19 cellular contexts compared by ENCODE assay signal in genomic region chr9:133887540-133888047, GRCh38.
DNase-seq lines count a peak whose midpoint lies in the region; ATAC-seq, FAIRE-seq and TF ChIP-seq lines count a peak whose summit lies in the region.
"Had no signal": no experiment of that assay in that cellular context is flagged by ENCODE, and none has a peak within 500 bp of the region (broad histone marks: within the 10 kb centered on the region; RNA-seq: fewer than 3 reads in every experiment).

No MANE protein-coding gene starts in this region.

- peaks cover 10% of the 10 kb centered on the region for H3K79me1 ChIP-seq in H1 (ENCODE audit: low read depth, low read length)

- H4K91ac ChIP-seq in H1 (replicated peaks; ENCODE audit: insufficient read length, low read length) = peak overlapping the region; percentile 89

- DNase-seq in COLO668 (lab: John Stamatoyannopoulos, UW; ENCODE audit: unreplicated experiment) (peak; percentile 47), H1 (ENCODE audit: low read depth in 1 of 2, low spot score in 2 of 2) (peak in 1 of 2 experiments; percentile 49), epidermal melanocyte (ENCODE audit: insufficient read length, low spot score) (no peak)
- no peak for DNase-seq in activated CD4-positive, alpha-beta T cell treated with anti-CD3 and anti-CD28 coated beads, Interleukin-2, amount 10 ng/mL, durations not matched to agents 7 days and 5 days
- DNase-seq: activated CD8-positive, alpha-beta T cell treated with anti-CD3 and anti-CD28 coated beads for 36 hours; activated naive CD4-positive, alpha-beta T cell treated with anti-CD3 and anti-CD28 coated beads, Interleukin-2, amount 10 ng/mL, durations not matched to agents 7 days and 5 days; activated T-cell treated with anti-CD3 and anti-CD28 coated beads, Interleukin-2, amount 50 U/mL, for 4 hours; CD4-positive, alpha-beta T cell; colonic mucosa; left cardiac atrium; midbrain; OCI-M1; T-helper 2 cell had no signal

- H3K79me2 ChIP-seq in H1 (ENCODE audit: control insufficient read depth in 1 of 2, insufficient read depth in 2 of 2, low read length in 2 of 2) (peaks cover 0 to 49% of the 10 kb centered on the region in 2 experiments; a peak in 2 of 4 replicates), neural cell (replicated peaks; ENCODE audit: insufficient read depth, low read length) (no peaks in the 10 kb centered on the region)

- no peaks in the 10 kb centered on the region for H3K27me3 Mint-ChIP-seq in activated CD4-positive, alpha-beta T cell treated with anti-CD3 and anti-CD28 coated beads, Interleukin-2, amount 10 ng/mL, durations not matched to agents 7 days and 5 days
- H3K27me3 Mint-ChIP-seq: activated CD8-positive, alpha-beta T cell treated with anti-CD3 and anti-CD28 coated beads for 36 hours; activated naive CD4-positive, alpha-beta T cell treated with anti-CD3 and anti-CD28 coated beads, Interleukin-2, amount 10 ng/mL, durations not matched to agents 7 days and 5 days; CD4-positive, alpha-beta T cell had no signal

- no peaks in the 10 kb centered on the region for H3K36me3 Mint-ChIP-seq in activated CD4-positive, alpha-beta T cell treated with anti-CD3 and anti-CD28 coated beads, Interleukin-2, amount 10 ng/mL, durations not matched to agents 7 days and 5 days (ENCODE audit: low read depth)
- H3K36me3 Mint-ChIP-seq: activated naive CD4-positive, alpha-beta T cell treated with anti-CD3 and anti-CD28 coated beads, Interleukin-2, amount 10 ng/mL, durations not matched to agents 7 days and 5 days had no signal

- H3K14ac ChIP-seq in H1 (ENCODE audit: insufficient read length) = no peak overlapping the region

- peak overlapping the region; percentile 60 for H3K18ac ChIP-seq in H1 (ENCODE audit: extremely low read depth, low read length)

- peak overlapping the region; percentile 32 for H3K56ac ChIP-seq in H1 (replicated peaks; ENCODE audit: insufficient read length, low read depth, low read length)

- WGBS in HUES64 = 66% methylated on average over 17 of the region's 18 CpGs
- WGBS in H1 (ENCODE audit: extremely low coverage in 1 of 2, insufficient coverage in 1 of 2, insufficient read length in 1 of 2, insufficient replicate concordance in 2 of 2, low coverage in 1 of 2, low lambda C conversion rate in 2 of 2, missing lambda C conversion rate in 1 of 2), 2 experiments = 79% methylated on average over 5 of the region's 18 CpGs; no CpG with 5 or more reads in 1 of the 2 experiments

- H3K4me1 ChIP-seq in HUES64 (ENCODE audit: insufficient read depth, low read length) (peaks cover 37% of the 10 kb centered on the region), H1 (replicated peaks in 1 of 4; ENCODE audit: control insufficient read depth in 3 of 4, insufficient read depth in 4 of 4, low read length in 3 of 4) (peaks cover 0 to 48% (median 28%) of the 10 kb centered on the region in 4 experiments; a peak in 6 of 7 replicates)
- H3K4me1 ChIP-seq: colonic mucosa had no signal

- no peak for TF ChIP-seq RAD21 in H1 (IDR thresholded peaks at IDR 0.05 in 1 of 2, conservative IDR thresholded peaks at IDR 0.05 in 1 of 2; ENCODE audit: low read depth in 2 of 2, low read length in 2 of 2)
- TF ChIP-seq RAD21 in neural cell (conservative IDR thresholded peaks at IDR 0.05) = no peak

- H3F3A ChIP-seq in neural cell (ENCODE audit: insufficient read depth, low read length, poor library complexity, severe bottlenecking) = no peaks in the 10 kb centered on the region

- H3K27me3 ChIP-seq in HUES64 (ENCODE audit: insufficient read depth, low read length) = no peaks in the 10 kb centered on the region
- H3K27me3 ChIP-seq in H1 (replicated peaks in 1 of 4; ENCODE audit: control insufficient read depth in 3 of 4, extremely low read depth in 1 of 4, insufficient read depth in 3 of 4, low read length in 3 of 4) = no peaks in the 10 kb centered on the region
- H3K27me3 ChIP-seq in neural cell (ENCODE audit: insufficient read depth, low read depth, low read length) = no peaks in the 10 kb centered on the region
- H3K27me3 ChIP-seq: colonic mucosa, SJSA1 had no signal

- H3K36me3 ChIP-seq in HUES64 (ENCODE audit: insufficient read depth, low read length) (no peaks in the 10 kb centered on the region), H1 (ENCODE audit: control insufficient read depth in 2 of 4, insufficient read depth in 4 of 4, low read length in 3 of 4) (no peaks in the 10 kb centered on the region), neural cell (ENCODE audit: insufficient read depth, low read length) (no peaks in the 10 kb centered on the region)
- H3K36me3 ChIP-seq: colonic mucosa had no signal

- H2BK15ac ChIP-seq in H1 (ENCODE audit: low read length) = no peak overlapping the region

- POLR2A ChIA-PET in H1 (lab: Charles Lee; ENCODE audit: partially characterized antibody) = no interaction called here
- POLR2A ChIA-PET in activated CD4-positive, alpha-beta T cell treated with anti-CD3 and anti-CD28 coated beads, Interleukin-2, amount 10 ng/mL, durations not matched to agents 7 days and 5 days (lab: Charles Lee) = no interaction called here

- no peaks in the 10 kb centered on the region for H3K9me3 Mint-ChIP-seq in activated CD4-positive, alpha-beta T cell treated with anti-CD3 and anti-CD28 coated beads, Interleukin-2, amount 10 ng/mL, durations not matched to agents 7 days and 5 days
- H3K9me3 Mint-ChIP-seq: activated CD8-positive, alpha-beta T cell treated with anti-CD3 and anti-CD28 coated beads for 36 hours; activated naive CD4-positive, alpha-beta T cell treated with anti-CD3 and anti-CD28 coated beads, Interleukin-2, amount 10 ng/mL, durations not matched to agents 7 days and 5 days; activated T-cell treated with anti-CD3 and anti-CD28 coated beads, Interleukin-2, amount 50 U/mL, for 4 hours; CD4-positive, alpha-beta T cell; nephron had no signal

- TF ChIP-seq CTCF in H1 (IDR thresholded peaks at IDR 0.05; ENCODE audit: control extremely low read depth in 1 of 3, insufficient read depth in 1 of 3, low read depth in 1 of 3, low read length in 3 of 3) = no peak
- no peak for TF ChIP-seq CTCF in neural cell (IDR thresholded peaks at IDR 0.05; ENCODE audit: poor library complexity, severe bottlenecking)

- H3K9ac ChIP-seq in HUES64 (ENCODE audit: low read depth, low read length) (peak overlapping the region; percentile 42; the same call in 1 of the 2 replicates), H1 (replicated peaks in 1 of 4; ENCODE audit: extremely low read depth in 1 of 4, low read depth in 3 of 4, low read length in 3 of 4) (peak overlapping the region in 1 of 4 experiments; percentile 10; a peak in 2 of 7 replicates), neural cell (ENCODE audit: low read length) (no peak overlapping the region)

- TF ChIP-seq EP300 in H1 (IDR thresholded peaks at IDR 0.05; ENCODE audit: borderline replicate concordance in 1 of 2, low read depth in 2 of 2, low read length in 2 of 2) = no peak
- no peak for TF ChIP-seq EP300 in neural cell (conservative IDR thresholded peaks at IDR 0.05; ENCODE audit: poor library complexity, severe bottlenecking)

- H3K4me2 ChIP-seq in H1 (ENCODE audit: insufficient read depth in 1 of 2, low read depth in 2 of 2, low read length in 2 of 2) (peak overlapping the region in 1 of 2 experiments; percentile 27; a peak in 1 of 4 replicates), neural cell (ENCODE audit: low read length) (no peak overlapping the region)

- H3K9me3 ChIP-seq in HUES64 (ENCODE audit: insufficient read depth, low read depth, low read length) (no peaks in the 10 kb centered on the region), H1 (ENCODE audit: insufficient read depth in 2 of 2, low read depth in 1 of 2, low read length in 1 of 2) (no peaks in the 10 kb centered on the region), neural cell (ENCODE audit: low read length) (no peaks in the 10 kb centered on the region)
- H3K9me3 ChIP-seq: colonic mucosa, SJSA1 had no signal

- H4K5ac ChIP-seq in H1 (ENCODE audit: insufficient read length, low read depth, low read length) = no peak overlapping the region

- 0 out of 2 replicates have a peak overlapping the region, but pooled peaks have one; percentile 65 for H2AK5ac ChIP-seq in H1 (ENCODE audit: low read depth, low read length)

- H4K20me1 ChIP-seq in H1 (replicated peaks in 1 of 2; ENCODE audit: control insufficient read depth in 1 of 2, insufficient read depth in 2 of 2, low read length in 2 of 2) (peaks cover 4 to 6% of the 10 kb centered on the region in 2 experiments), neural cell (ENCODE audit: insufficient read depth) (no peaks in the 10 kb centered on the region)

- no peak for FAIRE-seq in H1 (lab: Jason Lieb, UNC)

- H2BK20ac ChIP-seq in H1 (ENCODE audit: low read length) = peak overlapping the region; percentile 95; the same call in 1 of the 2 replicates

- H3K4me3 ChIP-seq in HUES64 (ENCODE audit: low read length) = no peak overlapping the region
- no peak overlapping the region for H3K4me3 ChIP-seq in H1 (ENCODE audit: extremely low read depth in 1 of 4, insufficient read depth in 2 of 4, low read depth in 3 of 4, low read length in 4 of 4)
- H3K4me3 ChIP-seq in neural cell (ENCODE audit: low read length) = peak overlapping the region; percentile 57
- H3K4me3 ChIP-seq: colonic mucosa, SJSA1 had no signal

- peak overlapping the region; percentile 41; the same call in 1 of the 2 replicates for H3K27ac ChIP-seq in HUES64 (ENCODE audit: low read depth, low read length)
- H3K27ac ChIP-seq in H1 (ENCODE audit: low read depth, low read length) = peak overlapping the region; percentile 43; the same call in 1 of the 2 replicates
- peak overlapping the region; percentile 85 for H3K27ac ChIP-seq in neural cell (ENCODE audit: low read length)
- H3K27ac ChIP-seq: colonic mucosa, SJSA1 had no signal

- no peak overlapping the region for H3K23ac ChIP-seq in H1 (ENCODE audit: insufficient read length)

- no peaks in the 10 kb centered on the region for H3K4me1 Mint-ChIP-seq in activated CD4-positive, alpha-beta T cell treated with anti-CD3 and anti-CD28 coated beads, Interleukin-2, amount 10 ng/mL, durations not matched to agents 7 days and 5 days
- H3K4me1 Mint-ChIP-seq: activated naive CD4-positive, alpha-beta T cell treated with anti-CD3 and anti-CD28 coated beads, Interleukin-2, amount 10 ng/mL, durations not matched to agents 7 days and 5 days had no signal

- no peaks in the 10 kb centered on the region for H3K9me2 ChIP-seq in neural cell (ENCODE audit: insufficient read depth, low read length)

- no peak overlapping the region for H4K8ac ChIP-seq in H1 (ENCODE audit: extremely low read depth, insufficient read depth, low read length)

- peak overlapping the region; percentile 97; the same call in 1 of the 2 replicates for H2BK12ac ChIP-seq in H1 (ENCODE audit: low read depth, low read length)

- no peaks in the 10 kb centered on the region for H3K23me2 ChIP-seq in H1 (ENCODE audit: low read depth, low read length)

- peak overlapping the region; percentile 98 for H3K4ac ChIP-seq in H1 (replicated peaks; ENCODE audit: insufficient read length, low read depth, low read length)

- no peak for TF ChIP-seq POLR2A in H1 (IDR thresholded peaks at IDR 0.05; ENCODE audit: control extremely low read depth in 1 of 2, low read depth in 2 of 2, low read length in 2 of 2)

- ATAC-seq in GM21619 (IDR thresholded peaks at IDR 0.05; ENCODE audit: unreplicated experiment) (no peak), HG03159 (IDR thresholded peaks at IDR 0.05; ENCODE audit: unreplicated experiment) (no peak)
- ATAC-seq: activated CD8-positive, alpha-beta T cell treated with anti-CD3 and anti-CD28 coated beads for 36 hours; activated T-cell treated with anti-CD3 and anti-CD28 coated beads, Interleukin-2, amount 50 U/mL, for 4 hours; left cardiac atrium had no signal

- H2BK120ac ChIP-seq in H1 (replicated peaks; ENCODE audit: low read depth, low read length) = peak overlapping the region; percentile 16

- CTCF ChIA-PET in H1 (lab: Charles Lee; ENCODE audit: partially characterized antibody) = interaction anchor here (0.7 to 3.0 kb wide), 4 partner anchors 11 to 107 kb away, joined by 3 to 20 read pairs (median 10); no protein-coding TSS in a partner anchor
- CTCF ChIA-PET in activated CD4-positive, alpha-beta T cell treated with anti-CD3 and anti-CD28 coated beads, Interleukin-2, amount 10 ng/mL, durations not matched to agents 7 days and 5 days (lab: Charles Lee) = no interaction called here

- peak overlapping the region; percentile 97 for H2BK5ac ChIP-seq in H1 (ENCODE audit: low read depth, low read length)

- H2AFZ ChIP-seq in H1 (ENCODE audit: low read length) (no peak overlapping the region), neural cell (ENCODE audit: low read depth, low read length) (no peak overlapping the region)

- H3K27ac Mint-ChIP-seq in activated CD4-positive, alpha-beta T cell treated with anti-CD3 and anti-CD28 coated beads, Interleukin-2, amount 10 ng/mL, durations not matched to agents 7 days and 5 days = no peak overlapping the region
- H3K27ac Mint-ChIP-seq: activated CD8-positive, alpha-beta T cell treated with anti-CD3 and anti-CD28 coated beads for 36 hours; activated naive CD4-positive, alpha-beta T cell treated with anti-CD3 and anti-CD28 coated beads, Interleukin-2, amount 10 ng/mL, durations not matched to agents 7 days and 5 days; CD4-positive, alpha-beta T cell had no signal

- no peak overlapping the region for H3K4me3 Mint-ChIP-seq in activated CD4-positive, alpha-beta T cell treated with anti-CD3 and anti-CD28 coated beads, Interleukin-2, amount 10 ng/mL, durations not matched to agents 7 days and 5 days
- H3K4me3 Mint-ChIP-seq: activated CD8-positive, alpha-beta T cell treated with anti-CD3 and anti-CD28 coated beads for 36 hours; activated naive CD4-positive, alpha-beta T cell treated with anti-CD3 and anti-CD28 coated beads, Interleukin-2, amount 10 ng/mL, durations not matched to agents 7 days and 5 days; activated T-cell treated with anti-CD3 and anti-CD28 coated beads, Interleukin-2, amount 50 U/mL, for 4 hours; CD4-positive, alpha-beta T cell had no signal
